Comparison of ENCODE assay signal across 8 cellular contexts in the genomic region with DNA sequence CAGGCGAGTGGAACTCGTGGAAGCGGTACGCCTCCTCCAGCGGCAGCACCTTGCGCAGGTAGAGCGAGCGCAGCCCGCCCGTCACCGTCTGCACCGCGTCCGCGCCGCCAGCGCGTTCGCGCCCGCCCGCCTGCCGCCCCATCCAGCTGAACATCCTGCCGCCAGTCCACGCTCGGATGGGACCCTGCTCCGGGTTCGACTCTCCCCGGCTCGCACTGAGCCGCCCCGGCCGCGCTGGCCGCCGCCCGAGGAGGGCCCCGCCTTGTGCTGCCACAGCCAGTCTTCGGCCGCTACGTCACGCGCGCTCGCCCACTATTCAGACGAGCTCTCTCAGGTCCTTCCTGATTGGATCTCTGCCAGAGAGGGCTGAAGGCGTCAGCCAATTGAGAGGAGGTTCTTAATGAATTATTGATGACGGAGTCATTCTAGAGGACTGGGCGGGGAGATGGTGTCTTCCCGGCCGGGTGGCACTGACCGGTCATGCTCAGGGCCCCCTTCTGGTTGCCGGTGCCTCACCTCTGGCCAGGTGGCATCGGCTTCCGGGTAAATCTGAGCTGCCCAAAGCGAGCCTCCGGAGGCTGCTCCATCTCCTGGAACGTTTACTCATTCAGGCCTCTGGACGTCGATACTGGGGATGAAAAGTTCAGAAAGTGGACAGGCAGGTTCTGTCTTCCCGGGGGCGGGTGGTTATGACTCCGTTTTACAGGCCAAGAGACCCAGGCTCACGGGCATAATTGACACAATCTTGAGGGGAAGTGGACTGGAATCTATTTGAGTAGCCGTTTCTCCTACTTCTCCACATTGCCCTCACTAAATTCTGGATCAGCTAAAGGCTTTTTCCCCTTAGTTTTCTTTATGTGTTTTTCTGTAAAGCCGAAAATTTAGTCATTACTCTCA.
DNase-seq lines count a peak whose midpoint lies in the region; ATAC-seq and TF ChIP-seq lines count a peak whose summit lies in the region.

A gene (minus strand): TSS at position 217 of the 897 bp plus-strand sequence. CDS start 63 bp downstream, at position 154.

- peaks cover 22% of the 10 kb centered on the region for H3K36me3 Mint-ChIP-seq in central memory CD8-positive, alpha-beta T cell (ENCODE audit: insufficient read depth)

- peak; percentile 96 for DNase-seq in AG09319 (ENCODE audit: extremely low read depth, low read depth)
- peak; percentile 97 for DNase-seq in NCI-H345 (lab: John Stamatoyannopoulos, UW)
- peak; percentile 83 to 90 (median 86) for DNase-seq in activated CD4-positive, CD25-positive, alpha-beta regulatory T cell (lab: John Stamatoyannopoulos, UW)
- DNase-seq in central memory CD8-positive, alpha-beta T cell (ENCODE audit: low spot score in 2 of 2): peak; percentile 84 to 92
- peak; percentile 100 for DNase-seq in iris pigment epithelial cell (ENCODE audit: low read depth)
- peak; percentile 91 to 93 for DNase-seq in stimulated activated CD4-positive, alpha-beta T cell treated with anti-CD3 and anti-CD28 coated beads, Interleukin-12 subunit alpha, Interleukin-12 subunit beta, amount 100 ng/mL, for 24 hours (ENCODE audit: low read depth in 2 of 2)

- peak within 1 kb of the TSS; percentile 91 for H3K4me3 Mint-ChIP-seq in central memory CD8-positive, alpha-beta T cell

- peak; percentile 95 for TF ChIP-seq POLR2A in GM18951 (IDR thresholded peaks at IDR 0.05; ENCODE audit: extremely low read depth, insufficient read depth, insufficient read length)

- peak within 1 kb of the TSS; percentile 96 for H3K27ac Mint-ChIP-seq in central memory CD8-positive, alpha-beta T cell (ENCODE audit: low read depth)

- peak; percentile 44 for TF ChIP-seq CTCF in AG09319 (IDR thresholded peaks at IDR 0.05; ENCODE audit: low read depth, low read length)

- H3K9me3 Mint-ChIP-seq in central memory CD8-positive, alpha-beta T cell: no peaks in the 10 kb centered on the region

- peak; percentile 79 for ATAC-seq in HG03196 (IDR thresholded peaks at IDR 0.05; ENCODE audit: unreplicated experiment)
- ATAC-seq in central memory CD8-positive, alpha-beta T cell (replicated peaks; ENCODE audit: extremely low read depth, poor library complexity, severe bottlenecking): peak; percentile 75

- H3K4me1 Mint-ChIP-seq in central memory CD8-positive, alpha-beta T cell: peaks cover 45% of the 10 kb centered on the region

- in situ Hi-C loops in GM18951 (cut with MboI; ENCODE audit: low sequenced_read_pairs, unreplicated experiment): no loop called here

- H3K27me3 Mint-ChIP-seq in central memory CD8-positive, alpha-beta T cell: peaks cover 37% of the 10 kb centered on the region

Comparison
In these comparisons a context has a peak if more than half of its experiments do, and no peak if none do; other contexts are left out.
1. Peak in every context shown above with its lines: DNase-seq and ATAC-seq.